16 cellular contexts compared by ENCODE assay signal in genomic region chr3:116139607-116140006, GRCh38.
DNase-seq lines count a peak whose midpoint lies in the region; ATAC-seq, FAIRE-seq and TF ChIP-seq lines count a peak whose summit lies in the region.
"Had no signal": no experiment of that assay in that cellular context is flagged by ENCODE, and none has a peak within 500 bp of the region (broad histone marks: within the 10 kb centered on the region; RNA-seq: fewer than 3 reads in every experiment).

No MANE protein-coding gene starts in this region.

- H3K27me3 ChIP-seq in colonic mucosa (no peaks in the 10 kb centered on the region), lower lobe of right lung (ENCODE audit: low read depth) (no peaks in the 10 kb centered on the region)
- H3K27me3 ChIP-seq: adrenal gland, upper lobe of right lung had no signal

- ATAC-seq in GM21717 (IDR thresholded peaks at IDR 0.05; ENCODE audit: unreplicated experiment) (peak; percentile 63), HG03565 (IDR thresholded peaks at IDR 0.05; ENCODE audit: unreplicated experiment) (peak; percentile 62), lower lobe of right lung (no peak)
- ATAC-seq: activated CD8-positive, alpha-beta memory T cell treated with anti-CD3 and anti-CD28 coated beads, Interleukin-2, amount 10 ng/mL, durations not matched to agents 7 days and 5 days; Panc1; upper lobe of right lung had no signal

- H3K9me3 Mint-ChIP-seq in activated CD4-positive, alpha-beta T cell treated with anti-CD3 and anti-CD28 coated beads, Interleukin-2, amount 10 ng/mL, durations not matched to agents 7 days and 5 days, result no peaks in the 10 kb centered on the region

- TF ChIP-seq CTCF in D721Med (IDR thresholded peaks at IDR 0.05; ENCODE audit: insufficient read depth, missing control alignments) (no peak), colonic mucosa (IDR thresholded peaks at IDR 0.05) (no peak), lower lobe of right lung (IDR thresholded peaks at IDR 0.05) (no peak)

- no peak overlapping the region for H3K27ac Mint-ChIP-seq in activated CD4-positive, alpha-beta T cell treated with anti-CD3 and anti-CD28 coated beads, Interleukin-2, amount 10 ng/mL, durations not matched to agents 7 days and 5 days
- H3K27ac Mint-ChIP-seq: activated CD8-positive, alpha-beta memory T cell treated with anti-CD3 and anti-CD28 coated beads, Interleukin-2, amount 10 ng/mL, durations not matched to agents 7 days and 5 days had no signal

- H3K9ac ChIP-seq in colonic mucosa (ENCODE audit: low read depth in 2 of 2, low read length in 2 of 2), result no peak overlapping the region

- H3K9me3 ChIP-seq in colonic mucosa (no peaks in the 10 kb centered on the region), lower lobe of right lung (no peaks in the 10 kb centered on the region)
- H3K9me3 ChIP-seq: adrenal gland, upper lobe of right lung had no signal

- H3K36me3 ChIP-seq in colonic mucosa, result no peaks in the 10 kb centered on the region
- H3K36me3 ChIP-seq in lower lobe of right lung, result no peaks in the 10 kb centered on the region
- H3K36me3 ChIP-seq: adrenal gland, upper lobe of right lung had no signal

- no peaks in the 10 kb centered on the region for H3K27me3 Mint-ChIP-seq in activated CD4-positive, alpha-beta T cell treated with anti-CD3 and anti-CD28 coated beads, Interleukin-2, amount 10 ng/mL, durations not matched to agents 7 days and 5 days
- H3K27me3 Mint-ChIP-seq: activated CD8-positive, alpha-beta memory T cell treated with anti-CD3 and anti-CD28 coated beads, Interleukin-2, amount 10 ng/mL, durations not matched to agents 7 days and 5 days had no signal

- H3K36me3 Mint-ChIP-seq in activated CD4-positive, alpha-beta T cell treated with anti-CD3 and anti-CD28 coated beads, Interleukin-2, amount 10 ng/mL, durations not matched to agents 7 days and 5 days (ENCODE audit: low read depth), result no peaks in the 10 kb centered on the region
- H3K36me3 Mint-ChIP-seq: activated CD8-positive, alpha-beta memory T cell treated with anti-CD3 and anti-CD28 coated beads, Interleukin-2, amount 10 ng/mL, durations not matched to agents 7 days and 5 days had no signal

- FAIRE-seq in D721Med (lab: Jason Lieb, UNC), result peak; percentile 58
- FAIRE-seq in frontal cortex (lab: Jason Lieb, UNC), result peak; percentile 67

- POLR2A ChIA-PET in activated CD4-positive, alpha-beta T cell treated with anti-CD3 and anti-CD28 coated beads, Interleukin-2, amount 10 ng/mL, durations not matched to agents 7 days and 5 days (lab: Charles Lee), result no interaction called here

- no peaks in the 10 kb centered on the region for H3K4me1 ChIP-seq in colonic mucosa
- peaks cover 11% of the 10 kb centered on the region for H3K4me1 ChIP-seq in lower lobe of right lung

- CTCF ChIA-PET in activated CD4-positive, alpha-beta T cell treated with anti-CD3 and anti-CD28 coated beads, Interleukin-2, amount 10 ng/mL, durations not matched to agents 7 days and 5 days (lab: Charles Lee), result no interaction called here

- intact Hi-C loops in colonic mucosa (cut with DNase I), result loop anchor here (5.0 kb wide), 1 partner anchor 618 kb away; no protein-coding TSS in a partner anchor
- intact Hi-C loops in lower lobe of right lung (cut with DNase I), result no loop called here

- DNase-seq in D721Med (ENCODE audit: insufficient read length, low spot score) (no peak), frontal cortex (ENCODE audit: low spot score in 2 of 2) (no peak), colonic mucosa (no peak), LoVo (ENCODE audit: low spot score) (no peak), lower lobe of right lung (no peak)
- DNase-seq in activated CD4-positive, alpha-beta T cell treated with anti-CD3 and anti-CD28 coated beads, Interleukin-2, amount 10 ng/mL, durations not matched to agents 7 days and 5 days, result no peak
- DNase-seq: activated CD8-positive, alpha-beta memory T cell treated with anti-CD3 and anti-CD28 coated beads, Interleukin-2, amount 10 ng/mL, durations not matched to agents 7 days and 5 days; adrenal gland; DND-41; effector memory CD4-positive, alpha-beta T cell; stimulated activated CD4-positive, alpha-beta T cell treated with anti-CD3 and anti-CD28 coated beads, Interleukin-12 subunit alpha, Interleukin-12 subunit beta, amount 100 ng/mL, for 4 hours; T1000; upper lobe of right lung had no signal

- no peaks in the 10 kb centered on the region for H3K4me1 Mint-ChIP-seq in activated CD4-positive, alpha-beta T cell treated with anti-CD3 and anti-CD28 coated beads, Interleukin-2, amount 10 ng/mL, durations not matched to agents 7 days and 5 days
- H3K4me1 Mint-ChIP-seq: activated CD8-positive, alpha-beta memory T cell treated with anti-CD3 and anti-CD28 coated beads, Interleukin-2, amount 10 ng/mL, durations not matched to agents 7 days and 5 days had no signal

- H3K27ac ChIP-seq in colonic mucosa (no peak overlapping the region), lower lobe of right lung (no peak overlapping the region)
- H3K27ac ChIP-seq: adrenal gland, upper lobe of right lung had no signal

- no peak overlapping the region for H3K4me3 Mint-ChIP-seq in activated CD4-positive, alpha-beta T cell treated with anti-CD3 and anti-CD28 coated beads, Interleukin-2, amount 10 ng/mL, durations not matched to agents 7 days and 5 days
- H3K4me3 Mint-ChIP-seq: activated CD8-positive, alpha-beta memory T cell treated with anti-CD3 and anti-CD28 coated beads, Interleukin-2, amount 10 ng/mL, durations not matched to agents 7 days and 5 days had no signal

- H3K4me3 ChIP-seq in colonic mucosa (no peak overlapping the region), lower lobe of right lung (no peak overlapping the region)
- H3K4me3 ChIP-seq: adrenal gland, upper lobe of right lung had no signal

Comparison
In these comparisons a context has a peak if more than half of its experiments do, and no peak if none do; other contexts are left out.
1. ATAC-seq: peak in GM21717 (single experiment) and HG03565 (single experiment); none in lower lobe of right lung (0 of 2).